Comparison of ENCODE assay signal across 9 cellular contexts in the genomic region with DNA sequence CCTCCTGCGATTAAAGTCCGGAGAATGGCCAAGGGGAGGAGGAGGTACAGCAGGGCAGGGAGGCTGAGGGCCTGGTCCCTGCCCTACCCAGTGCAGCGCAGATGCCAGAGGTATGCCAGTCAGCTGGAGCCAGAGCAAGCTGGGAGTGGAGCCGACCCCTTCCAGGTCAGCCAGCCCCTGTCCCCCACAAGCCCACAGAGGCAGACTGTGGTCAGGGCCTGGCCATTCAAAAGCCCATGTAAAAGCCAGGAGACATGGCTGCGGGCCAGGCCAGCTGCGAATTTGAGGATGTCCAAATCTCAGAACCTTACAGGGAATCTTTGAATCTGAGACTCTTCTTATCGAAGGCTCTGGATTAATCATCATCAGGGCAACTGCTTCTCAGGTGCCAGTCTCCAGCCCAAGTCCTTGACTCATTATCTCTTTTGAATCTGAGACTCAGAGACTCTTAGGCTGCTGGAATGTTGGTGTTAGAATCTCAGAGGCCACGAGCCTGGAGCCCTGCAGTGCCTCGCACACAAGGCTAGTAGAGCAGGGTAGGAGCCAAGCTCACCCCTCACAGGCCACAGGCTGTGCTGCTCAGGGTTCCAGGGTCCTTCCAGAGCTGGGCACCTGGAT. TPM values are rescaled to one million over a fixed set of nuclear protein-coding genes. Genes with fewer than 3 reads are reported as not detected.
DNase-seq lines count a peak whose midpoint lies in the region; ATAC-seq and TF ChIP-seq lines count a peak whose summit lies in the region.
"Had no signal": no experiment of that assay in that cellular context is flagged by ENCODE, and none has a peak within 500 bp of the region (broad histone marks: within the 10 kb centered on the region; RNA-seq: fewer than 3 reads in every experiment).

No MANE protein-coding gene starts in this region.

- H3K36me3 Mint-ChIP-seq in central memory CD8-positive, alpha-beta T cell (ENCODE audit: insufficient read depth), result peaks cover 2% of the 10 kb centered on the region
- H3K36me3 Mint-ChIP-seq in WTC11, result no peaks in the 10 kb centered on the region

- H3K4me1 ChIP-seq in HUES48 (ENCODE audit: control insufficient read depth, insufficient read depth, low read length) (peaks cover 11% of the 10 kb centered on the region; the same call in 1 of the 2 replicates), testis (no peaks in the 10 kb centered on the region)

- no peaks in the 10 kb centered on the region for H3K36me3 ChIP-seq in HUES48 (ENCODE audit: control insufficient read depth, insufficient read depth, low read length)
- no peaks in the 10 kb centered on the region for H3K36me3 ChIP-seq in testis (ENCODE audit: low read depth, missing control alignments)

- no peaks in the 10 kb centered on the region for H3K9me3 Mint-ChIP-seq in central memory CD8-positive, alpha-beta T cell
- no peaks in the 10 kb centered on the region for H3K9me3 Mint-ChIP-seq in WTC11
- H3K9me3 Mint-ChIP-seq: neural crest cell had no signal

- H3K27ac ChIP-seq in HUES48 (ENCODE audit: low read depth, low read length) (peak overlapping the region; percentile 59), testis (peak overlapping the region in 1 of 2 donors; percentile 68)

- H3K4me3 ChIP-seq in HUES48 (ENCODE audit: low read depth, low read length) (peak overlapping the region; percentile 37; the same call in 1 of the 2 replicates), testis (no peak overlapping the region)

- no peak for ATAC-seq in central memory CD8-positive, alpha-beta T cell (replicated peaks; ENCODE audit: extremely low read depth, poor library complexity, severe bottlenecking)
- ATAC-seq in left colon (peak; percentile 56), WTC11 (no peak; the same call in 1 of the 2 replicates)

- WGBS in testis, 2 donors, result 0% methylated on average over 2 of the region's 9 CpGs; no CpG with 5 or more reads in 1 of the 2 donors

- H3K27me3 ChIP-seq in HUES48 (ENCODE audit: control insufficient read depth, insufficient read depth, low read length) (no peaks in the 10 kb centered on the region), testis (no peaks in the 10 kb centered on the region)

- H3K9ac ChIP-seq in HUES48 (ENCODE audit: low read depth, low read length), result no peak overlapping the region

- intact Hi-C loops in left colon (cut with DNase I, micrococcal nuclease) (no loop called here), testis (cut with DNase I; ENCODE audit: low total_unique reads) (no loop called here)

- H3K9me3 ChIP-seq in HUES48 (ENCODE audit: control insufficient read depth, insufficient read depth, low read length) (0 out of 2 replicates have a peak, but pooled peaks cover 4% of the 10 kb centered on the region), testis (no peaks in the 10 kb centered on the region)

- peaks cover 14% of the 10 kb centered on the region for H3K4me1 Mint-ChIP-seq in central memory CD8-positive, alpha-beta T cell
- peaks cover 23% of the 10 kb centered on the region for H3K4me1 Mint-ChIP-seq in WTC11

- CTCF ChIA-PET in WTC11 (lab: Charles Lee), result interaction anchor here (0.9 to 5.4 kb wide), 7 partner anchors 14 to 200 kb away, joined by 3 to 40 read pairs (median 9); no protein-coding TSS in a partner anchor

- POLR2A ChIA-PET in WTC11 (lab: Charles Lee), result interaction anchor here (1.0 kb wide), 1 partner anchor 55 kb away, joined by 3 read pairs; the partner anchor contains the start of gene KDM5C

- peak overlapping the region; percentile 29 for H3K27ac Mint-ChIP-seq in central memory CD8-positive, alpha-beta T cell (ENCODE audit: low read depth)
- H3K27ac Mint-ChIP-seq in WTC11, result no peak overlapping the region

- no peak overlapping the region for H3K4me3 Mint-ChIP-seq in central memory CD8-positive, alpha-beta T cell
- no peak overlapping the region for H3K4me3 Mint-ChIP-seq in WTC11
- H3K4me3 Mint-ChIP-seq: neural crest cell had no signal

- no peaks in the 10 kb centered on the region for H3K27me3 Mint-ChIP-seq in central memory CD8-positive, alpha-beta T cell
- H3K27me3 Mint-ChIP-seq in WTC11 (ENCODE audit: low read depth), result no peaks in the 10 kb centered on the region

- no peak for TF ChIP-seq CTCF in testis (IDR thresholded peaks at IDR 0.05)
- no peak for TF ChIP-seq CTCF in WTC11 (IDR thresholded peaks at IDR 0.05)

- no peak for DNase-seq in central memory CD8-positive, alpha-beta T cell (ENCODE audit: low spot score in 2 of 2)
- DNase-seq in left colon (peak in 1 of 2 donors; percentile 58), testis (peak; percentile 58), NCI-H345 (lab: John Stamatoyannopoulos, UW) (no peak), NCI-H146 (lab: John Stamatoyannopoulos, UW) (no peak), germinal center (ENCODE audit: low spot score) (no peak), WTC11 (ENCODE audit: low spot score) (no peak)

- TF ChIP-seq POLR2A in testis (IDR thresholded peaks at IDR 0.05), result no peak

TF ChIP-seq in WTC11, 78 proteins besides CTCF, POLR2A, EP300 and RAD21:
- no peak for TF ChIP-seq ELF4 (CRISPR knock-in tag; IDR thresholded peaks at IDR 0.05; ENCODE audit: low read depth)
- no peak for TF ChIP-seq ZNF281 (CRISPR knock-in tag; IDR thresholded peaks at IDR 0.05)
- no peak for TF ChIP-seq ATF6 (CRISPR knock-in tag; IDR thresholded peaks at IDR 0.05)
- TF ChIP-seq CDX4 (CRISPR knock-in tag; IDR thresholded peaks at IDR 0.05; ENCODE audit: borderline replicate concordance), result no peak
- TF ChIP-seq E2F1 (CRISPR knock-in tag; IDR thresholded peaks at IDR 0.05), result no peak
TF ChIP-seq in WTC11: peak in this region for 0.

RNA-seq across cellular contexts. Expression of gene IQSEC2, which starts 0.6 kb away (rescaled TPM):
- total RNA-seq in left colon, result 10 to 100 TPM; 32.1 to 32.9 TPM
- 10 to 100 TPM; 15.6 to 19.9 TPM for total RNA-seq in testis
- polyA plus RNA-seq in testis (ENCODE audit: insufficient read depth, low read depth, low replicate concordance), result 19.3 TPM
- total RNA-seq in WTC11 (2021), result 22.0 to 48.2 TPM (median 23.3 TPM) in 3 replicates

RNA-seq across cellular contexts. Expression of gene KDM5C, which starts 55.8 kb away (rescaled TPM):
- 100 to 1,000 TPM; 105 to 110 TPM for total RNA-seq in left colon
- 100 to 1,000 TPM; 104 to 134 TPM for total RNA-seq in testis
- polyA plus RNA-seq in testis (ENCODE audit: insufficient read depth, low read depth, low replicate concordance), result 40.1 TPM
- total RNA-seq in WTC11 (2021), result 100 to 112 TPM (median 108 TPM) in 3 replicates
